15 cellular contexts compared by ENCODE assay signal in genomic region chr19:40304306-40304705, GRCh38. TPM values are rescaled to one million over a fixed set of nuclear protein-coding genes. Genes with fewer than 3 reads are reported as not detected.
DNase-seq lines count a peak whose midpoint lies in the region; ATAC-seq, FAIRE-seq and TF ChIP-seq lines count a peak whose summit lies in the region.
"Had no signal": no experiment of that assay in that cellular context is flagged by ENCODE, and none has a peak within 500 bp of the region (broad histone marks: within the 10 kb centered on the region; RNA-seq: fewer than 3 reads in every experiment).

No MANE protein-coding gene starts in this region.

- DNase-seq in activated effector memory CD4-positive, alpha-beta T cell treated with anti-CD3 and anti-CD28 coated beads, Interleukin-2, amount 50 U/mL, for 16 hours: peak; percentile 28
- no peak for DNase-seq in activated effector memory CD4-positive, alpha-beta T cell treated with Interleukin-2 at 50 U/mL for 16 hours
- DNase-seq in WTC11 (ENCODE audit: low spot score) (no peak), fibroblast of peridontal ligament (ENCODE audit: extremely low read depth) (peak; percentile 45), type B pancreatic cell (ENCODE audit: extremely low spot score, unreplicated experiment) (no peak), frontal cortex (ENCODE audit: low spot score in 2 of 2) (no peak), activated T-cell treated with anti-CD3 and anti-CD28 coated beads for 4 hours (no peak), glomerular visceral epithelial cell (ENCODE audit: extremely low spot score) (no peak)
- DNase-seq: CD4-positive, alpha-beta T cell; GOT3; MM.1S; NCI-H2029; NCI-H524 treated with DMSO at 0.1 percent for 48 hours; PC-3 had no signal

- CTCF ChIA-PET in WTC11 (lab: Charles Lee): interaction anchor here (0.6 to 2.9 kb wide), 16 partner anchors 9 to 263 kb away, joined by 3 to 25 read pairs (median 12); partner anchors contain the start of genes C19orf47, PLD3 and TTC9B

- POLR2A ChIA-PET in WTC11 (lab: Charles Lee): no interaction called here

- H3K36me3 Mint-ChIP-seq in WTC11 (no peaks in the 10 kb centered on the region), type B pancreatic cell (no peaks in the 10 kb centered on the region)

- no peak overlapping the region for H3K4me3 Mint-ChIP-seq in WTC11
- no peak overlapping the region for H3K4me3 Mint-ChIP-seq in type B pancreatic cell
- H3K4me3 Mint-ChIP-seq: CD4-positive, alpha-beta T cell had no signal

- no peak for ATAC-seq in WTC11
- ATAC-seq: PC-3 had no signal

- TF ChIP-seq CTCF in WTC11 (IDR thresholded peaks at IDR 0.05): no peak
- TF ChIP-seq CTCF in type B pancreatic cell (conservative IDR thresholded peaks at IDR 0.05): no peak

- H3K27ac Mint-ChIP-seq in WTC11: peak overlapping the region; percentile 33; the same call in 1 of the 2 replicates
- peak overlapping the region; percentile 75 for H3K27ac Mint-ChIP-seq in type B pancreatic cell
- H3K27ac Mint-ChIP-seq: CD4-positive, alpha-beta T cell had no signal

- H3K27me3 Mint-ChIP-seq in WTC11 (ENCODE audit: low read depth): no peaks in the 10 kb centered on the region
- no peaks in the 10 kb centered on the region for H3K27me3 Mint-ChIP-seq in type B pancreatic cell
- H3K27me3 Mint-ChIP-seq: CD4-positive, alpha-beta T cell had no signal

- no peak for FAIRE-seq in frontal cortex (lab: Jason Lieb, UNC)
- FAIRE-seq: A204.1 had no signal

- H3K4me1 Mint-ChIP-seq in WTC11: peaks cover 12% of the 10 kb centered on the region
- H3K4me1 Mint-ChIP-seq in type B pancreatic cell (ENCODE audit: unreplicated experiment): peaks cover 13% of the 10 kb centered on the region

- H3K9me3 Mint-ChIP-seq in WTC11: no peaks in the 10 kb centered on the region
- H3K9me3 Mint-ChIP-seq in type B pancreatic cell: no peaks in the 10 kb centered on the region
- H3K9me3 Mint-ChIP-seq: CD4-positive, alpha-beta T cell had no signal

TF ChIP-seq in WTC11, 78 proteins besides CTCF, POLR2A, EP300 and RAD21:
- TF ChIP-seq ZNF671 (CRISPR knock-in tag; IDR thresholded peaks at IDR 0.05): no peak

RNA-seq across cellular contexts. Expression of gene AKT2, which starts 19.2 kb away (rescaled TPM):
- total RNA-seq in WTC11 (2021) (156 to 174 TPM (median 161 TPM) in 3 replicates), type B pancreatic cell (ENCODE audit: low replicate concordance) (138 and 149 TPM in 2 replicates), frontal cortex (34.6 TPM)

RNA-seq across cellular contexts. Expression of gene C19orf47, which starts 43.9 kb away (rescaled TPM):
- total RNA-seq in WTC11 (2021) (14.7 to 17.2 TPM (median 15.6 TPM) in 3 replicates), type B pancreatic cell (ENCODE audit: low replicate concordance) (15.3 and 18.6 TPM in 2 replicates), frontal cortex (9.8 TPM)

RNA-seq across cellular contexts. Expression of gene PLD3, which starts 44.2 kb away (rescaled TPM):
- 190 to 200 TPM (median 193 TPM) in 3 replicates for total RNA-seq in WTC11 (2021)
- 234 and 244 TPM in 2 replicates for total RNA-seq in type B pancreatic cell (ENCODE audit: low replicate concordance)
- total RNA-seq in frontal cortex: 112 TPM

Comparison
In these comparisons a context has a peak if more than half of its experiments do, and no peak if none do; other contexts are left out.
1. DNase-seq: peak in activated effector memory CD4-positive, alpha-beta T cell treated with anti-CD3 and anti-CD28 coated beads, Interleukin-2, amount 50 U/mL, for 16 hours (single experiment) and fibroblast of peridontal ligament (single experiment); none in activated effector memory CD4-positive, alpha-beta T cell treated with Interleukin-2 at 50 U/mL for 16 hours (single experiment), WTC11 (single experiment), type B pancreatic cell (single experiment), frontal cortex (0 of 2), activated T-cell treated with anti-CD3 and anti-CD28 coated beads for 4 hours (single experiment) and glomerular visceral epithelial cell (single experiment).